10 cellular contexts compared by ENCODE assay signal in the genomic region with DNA sequence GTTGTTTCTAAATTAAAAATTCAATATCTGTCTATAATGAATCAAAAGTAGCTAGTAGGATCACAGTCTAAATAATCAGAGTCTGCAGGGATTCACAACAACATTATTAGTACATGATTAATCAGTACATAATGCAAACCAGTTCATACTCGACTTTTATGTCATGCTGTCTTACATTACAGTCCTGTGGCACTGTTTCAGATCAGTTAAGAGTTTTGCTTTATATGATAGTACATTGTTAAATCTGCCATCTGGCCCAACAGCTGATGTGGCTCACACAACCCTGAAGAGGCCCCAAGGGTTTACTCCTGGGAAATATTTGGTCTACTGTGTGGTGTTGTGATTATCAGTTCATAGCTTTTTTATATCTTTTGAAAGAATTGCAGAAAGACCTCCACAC.
DNase-seq lines count a peak whose midpoint lies in the region; ATAC-seq and TF ChIP-seq lines count a peak whose summit lies in the region.
"Had no signal": no experiment of that assay in that cellular context is flagged by ENCODE, and none has a peak within 500 bp of the region (broad histone marks: within the 10 kb centered on the region; RNA-seq: fewer than 3 reads in every experiment).

No MANE protein-coding gene starts in this region.

- H3K79me2 ChIP-seq in hepatocyte, result no peaks in the 10 kb centered on the region

- H3K27ac ChIP-seq in AG04450 (ENCODE audit: low read depth, low read length) (no peak overlapping the region), hepatocyte (no peak overlapping the region)
- H3K27ac ChIP-seq: pancreas had no signal

- POLR2A ChIA-PET in AG04450 (lab: Yijun Ruan, JAX), result interaction anchor here (0.7 kb wide), 1 partner anchor 160 kb away, joined by 4 read pairs; no protein-coding TSS in a partner anchor

- H3K4me1 ChIP-seq in hepatocyte (ENCODE audit: insufficient read depth), result no peaks in the 10 kb centered on the region
- H3K4me1 ChIP-seq: pancreas had no signal

- no peak for TF ChIP-seq CTCF in AG04450 (IDR thresholded peaks at IDR 0.05; ENCODE audit: low read depth, low read length)
- TF ChIP-seq CTCF in hepatocyte (IDR thresholded peaks at IDR 0.05; ENCODE audit: poor library complexity), result no peak
- TF ChIP-seq CTCF in GM13977 (IDR thresholded peaks at IDR 0.05; ENCODE audit: extremely low read depth, insufficient read depth, missing control alignments), result no peak

- no peak overlapping the region for H2AFZ ChIP-seq in hepatocyte

- no peaks in the 10 kb centered on the region for H4K20me1 ChIP-seq in hepatocyte (ENCODE audit: insufficient read depth, poor library complexity, severe bottlenecking)

- H3K27me3 ChIP-seq in AG04450 (ENCODE audit: control insufficient read depth, insufficient read depth, low read length), result no peaks in the 10 kb centered on the region
- H3K27me3 ChIP-seq in hepatocyte, result no peaks in the 10 kb centered on the region
- H3K27me3 ChIP-seq: pancreas had no signal

- H3K36me3 ChIP-seq in hepatocyte (replicated peaks; ENCODE audit: insufficient read depth, low read depth), result no peaks in the 10 kb centered on the region
- H3K36me3 ChIP-seq: pancreas had no signal

- WGBS in hepatocyte (ENCODE audit: low lambda C conversion rate, missing lambda C conversion rate), result 38% methylated on average over 1 of the region's 1 CpG

- no peaks in the 10 kb centered on the region for H3K9me2 ChIP-seq in hepatocyte (replicated peaks; ENCODE audit: insufficient read depth)

- ATAC-seq in HG02642 (IDR thresholded peaks at IDR 0.05; ENCODE audit: poor library complexity, unreplicated experiment), result no peak
- ATAC-seq: pancreas had no signal

- CTCF ChIA-PET in AG04450 (lab: Charles Lee), result interaction anchor here (1.0 kb wide), 1 partner anchor 305 kb away, joined by 3 read pairs; no protein-coding TSS in a partner anchor

- H3K4me3 ChIP-seq in AG04450 (ENCODE audit: low read depth, low read length), result no peak overlapping the region
- H3K4me3 ChIP-seq in hepatocyte, result no peak overlapping the region
- H3K4me3 ChIP-seq: pancreas had no signal

- H3K9me3 ChIP-seq in AG04450 (ENCODE audit: control insufficient read depth, insufficient read depth, low read length), result peaks cover 4% of the 10 kb centered on the region; the same call in 1 of the 2 replicates
- H3K9me3 ChIP-seq in hepatocyte (ENCODE audit: low read depth), result no peaks in the 10 kb centered on the region
- H3K9me3 ChIP-seq: pancreas had no signal

- peak; percentile 45 for DNase-seq in AG04450 (ENCODE audit: low read depth, low spot score)
- DNase-seq in LHCN-M2 (ENCODE audit: low read depth), result peak; percentile 97
- peak; percentile 91 for DNase-seq in amniotic epithelial cell (ENCODE audit: low read depth)
- DNase-seq in hepatocyte (ENCODE audit: low spot score), result peak; percentile 21
- DNase-seq in A172 (ENCODE audit: low spot score), result no peak
- no peak for DNase-seq in GM13977 (ENCODE audit: low spot score)
- no peak for DNase-seq in DMS53 (lab: John Stamatoyannopoulos, UW)
- DNase-seq: pancreas; stimulated activated CD4-positive, alpha-beta T cell treated with anti-CD3 and anti-CD28 coated beads, Interleukin-1b, Interleukin-23, amount 100 ng/mL, for 48 hours had no signal

- H3K4me2 ChIP-seq in hepatocyte, result peak overlapping the region; percentile 2

- in situ Hi-C loops in GM13977 (cut with MboI; ENCODE audit: low pct_unique_long_range_greater_than_20kb, low sequenced_read_pairs, unreplicated experiment), result no loop called here

Comparison
In these comparisons a context has a peak if more than half of its experiments do, and no peak if none do; other contexts are left out.
1. DNase-seq: peak in AG04450 (single experiment), LHCN-M2 (single experiment), amniotic epithelial cell (single experiment) and hepatocyte (single experiment); none in A172 (single experiment), GM13977 (single experiment) and DMS53 (single experiment).